8 cellular contexts compared by ENCODE assay signal in the genomic region with DNA sequence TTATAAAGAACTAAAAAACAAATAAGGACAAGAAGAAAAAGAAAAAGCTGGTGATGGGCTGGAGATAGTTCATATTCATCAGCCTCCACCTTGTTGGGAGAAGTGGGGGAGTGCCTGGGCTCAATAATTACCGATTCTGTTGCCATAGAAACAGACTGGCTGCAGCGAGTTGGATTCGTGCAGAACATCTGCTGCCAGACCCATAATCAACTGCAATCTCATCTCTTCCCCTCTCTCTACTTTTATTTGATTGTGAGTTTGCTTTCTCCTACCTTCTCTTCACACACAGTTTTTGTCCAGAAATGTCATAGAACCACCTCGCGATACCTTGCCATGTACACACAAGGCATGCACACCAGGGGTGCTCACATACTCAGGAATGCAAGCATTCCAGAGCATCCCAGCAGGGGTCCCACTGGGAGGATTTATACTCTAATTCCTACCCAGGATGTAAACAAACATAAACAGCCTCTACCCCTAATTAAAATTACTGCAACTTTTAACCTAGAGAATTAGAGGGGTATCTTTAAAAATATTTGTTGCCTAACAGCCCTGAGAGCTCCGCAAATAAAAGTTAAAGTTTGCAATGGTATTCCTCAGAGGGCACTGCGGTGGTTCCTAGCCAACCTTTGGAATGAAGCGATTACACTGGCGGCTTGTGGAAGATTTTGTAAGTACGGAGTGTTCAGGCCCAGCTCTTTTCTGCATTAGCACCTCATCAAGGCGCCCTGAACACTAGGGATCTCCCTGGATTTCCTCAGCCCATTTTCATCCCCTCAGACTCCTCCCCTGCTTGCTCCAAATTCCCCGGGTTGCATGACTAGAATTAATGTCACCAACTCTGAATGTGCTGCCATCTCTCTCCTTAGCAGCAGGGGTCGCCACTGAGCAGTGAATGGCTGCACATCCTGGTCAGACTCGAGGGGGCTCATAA.
DNase-seq lines count a peak whose midpoint lies in the region; ATAC-seq and TF ChIP-seq lines count a peak whose summit lies in the region.

No MANE protein-coding gene starts in this region.

- H3K9me3 ChIP-seq in mucosa of descending colon = no peaks in the 10 kb centered on the region

- ATAC-seq in activated CD8-positive, alpha-beta memory T cell treated with anti-CD3 and anti-CD28 coated beads, Interleukin-2, amount 10 ng/mL, durations not matched to agents 7 days and 5 days = peak; percentile 64
- peak; percentile 73 for ATAC-seq in mucosa of descending colon

- peak; percentile 55 for DNase-seq in Caki2 (ENCODE audit: low read depth)
- peak; percentile 22 for DNase-seq in HFF-Myc (ENCODE audit: extremely low read depth, low read depth)
- DNase-seq in NCI-H69 (lab: John Stamatoyannopoulos, UW) = peak; percentile 95
- peak; percentile 76 for DNase-seq in activated CD8-positive, alpha-beta memory T cell treated with anti-CD3 and anti-CD28 coated beads, Interleukin-2, amount 10 ng/mL, durations not matched to agents 7 days and 5 days
- peak; percentile 81 for DNase-seq in endothelial cell (ENCODE audit: low spot score)
- DNase-seq in mucosa of descending colon = peak in 2 of 3 donors; percentile 54 to 75
- peak; percentile 15 to 47 for DNase-seq in stimulated activated CD8-positive, alpha-beta memory T cell treated with anti-CD3 and anti-CD28 coated beads, Interleukin-7, amount 100 ng/mL, for 48 hours (ENCODE audit: extremely low read depth in 1 of 2, low read depth in 1 of 2)
- DNase-seq in DMS79 treated with DMSO at 0.1 percent for 48 hours (lab: John Stamatoyannopoulos, UW) = no peak

- H3K4me3 ChIP-seq in HFF-Myc (replicated peaks; ENCODE audit: low read depth, low read length) (no peak overlapping the region), mucosa of descending colon (no peak overlapping the region)

- in situ Hi-C loops in Caki2 (cut with HindIII; ENCODE audit: low pct_unique_long_range_greater_than_20kb, low sequenced_read_pairs) = no loop called here

- no peaks in the 10 kb centered on the region for H3K27me3 Mint-ChIP-seq in activated CD8-positive, alpha-beta memory T cell treated with anti-CD3 and anti-CD28 coated beads, Interleukin-2, amount 10 ng/mL, durations not matched to agents 7 days and 5 days
- H3K27me3 Mint-ChIP-seq in endothelial cell (ENCODE audit: unreplicated experiment) = peaks cover 3% of the 10 kb centered on the region

- no peak overlapping the region for H3K27ac Mint-ChIP-seq in activated CD8-positive, alpha-beta memory T cell treated with anti-CD3 and anti-CD28 coated beads, Interleukin-2, amount 10 ng/mL, durations not matched to agents 7 days and 5 days
- H3K27ac Mint-ChIP-seq in endothelial cell (ENCODE audit: unreplicated experiment) = no peak overlapping the region

- peaks cover 2% of the 10 kb centered on the region for H3K9me3 Mint-ChIP-seq in activated CD8-positive, alpha-beta memory T cell treated with anti-CD3 and anti-CD28 coated beads, Interleukin-2, amount 10 ng/mL, durations not matched to agents 7 days and 5 days (ENCODE audit: low read depth)
- H3K9me3 Mint-ChIP-seq in endothelial cell (ENCODE audit: unreplicated experiment) = no peaks in the 10 kb centered on the region

- no peaks in the 10 kb centered on the region for H3K4me1 ChIP-seq in mucosa of descending colon (ENCODE audit: low read depth)

- H3K4me3 Mint-ChIP-seq in activated CD8-positive, alpha-beta memory T cell treated with anti-CD3 and anti-CD28 coated beads, Interleukin-2, amount 10 ng/mL, durations not matched to agents 7 days and 5 days = no peak overlapping the region
- no peak overlapping the region for H3K4me3 Mint-ChIP-seq in endothelial cell (ENCODE audit: unreplicated experiment)

- no peaks in the 10 kb centered on the region for H3K36me3 ChIP-seq in mucosa of descending colon (ENCODE audit: low read depth)

- CTCF ChIA-PET in activated CD8-positive, alpha-beta memory T cell treated with anti-CD3 and anti-CD28 coated beads, Interleukin-2, amount 10 ng/mL, durations not matched to agents 7 days and 5 days (lab: Charles Lee) = interaction anchor here (0.6 to 3.6 kb wide), 13 partner anchors 9 to 222 kb away, joined by 3 to 15 read pairs (median 3); no protein-coding TSS in a partner anchor

- TF ChIP-seq CTCF in HFF-Myc (IDR thresholded peaks at IDR 0.05; ENCODE audit: low read depth, low read length, missing control alignments) = peak; percentile 93
- peak; percentile 83 for TF ChIP-seq CTCF in endothelial cell (IDR thresholded peaks at IDR 0.05; ENCODE audit: unreplicated experiment)
- TF ChIP-seq CTCF in mucosa of descending colon (IDR thresholded peaks at IDR 0.05) = peak; percentile 64

- intact Hi-C loops in mucosa of descending colon (cut with DNase I, micrococcal nuclease) = loop anchor here in 1 of 2 donors (5.0 kb wide), 1 partner anchor 196 kb away; no protein-coding TSS in a partner anchor

- peaks cover 13% of the 10 kb centered on the region for H3K4me1 Mint-ChIP-seq in activated CD8-positive, alpha-beta memory T cell treated with anti-CD3 and anti-CD28 coated beads, Interleukin-2, amount 10 ng/mL, durations not matched to agents 7 days and 5 days
- peaks cover 6% of the 10 kb centered on the region for H3K4me1 Mint-ChIP-seq in endothelial cell (ENCODE audit: unreplicated experiment)

- peaks cover 9% of the 10 kb centered on the region for H3K36me3 Mint-ChIP-seq in activated CD8-positive, alpha-beta memory T cell treated with anti-CD3 and anti-CD28 coated beads, Interleukin-2, amount 10 ng/mL, durations not matched to agents 7 days and 5 days
- H3K36me3 Mint-ChIP-seq in endothelial cell (ENCODE audit: low read depth, unreplicated experiment) = no peaks in the 10 kb centered on the region
